ENCODE assay signal across 16 cellular contexts in the genomic region with DNA sequence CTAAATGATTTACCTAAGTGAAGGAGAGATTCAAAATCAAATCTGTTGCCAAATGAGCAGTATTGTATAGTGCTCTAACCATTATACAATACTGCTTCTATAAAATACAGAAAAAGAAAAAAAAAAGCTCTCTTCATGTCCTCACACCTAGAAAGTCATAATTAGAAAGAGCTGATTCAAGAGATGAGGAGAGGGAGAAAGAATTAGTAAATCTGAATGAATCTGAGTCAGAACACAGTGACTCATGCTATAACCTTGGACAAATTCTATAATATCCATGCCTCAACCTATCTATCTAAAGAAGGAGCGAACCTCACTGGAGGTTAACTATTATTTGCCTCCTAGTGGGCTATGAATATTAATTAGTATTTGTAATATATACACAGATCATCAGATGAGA. TPM values are rescaled to one million over a fixed set of nuclear protein-coding genes. Genes with fewer than 3 reads are reported as not detected.
DNase-seq lines count a peak whose midpoint lies in the region; ATAC-seq and TF ChIP-seq lines count a peak whose summit lies in the region.
"Had no signal": no experiment of that assay in that cellular context is flagged by ENCODE, and none has a peak within 500 bp of the region (broad histone marks: within the 10 kb centered on the region; RNA-seq: fewer than 3 reads in every experiment).

No MANE protein-coding gene starts in this region.

- H3K27ac ChIP-seq in RWPE1: no peak overlapping the region
- H3K27ac ChIP-seq in epithelial cell of prostate: peak overlapping the region; percentile 51
- H3K27ac ChIP-seq: cardiac muscle cell, parathyroid adenoma had no signal

- ATAC-seq in activated naive CD4-positive, alpha-beta T cell treated with anti-CD3 and anti-CD28 coated beads, Interleukin-2, amount 50 U/mL, for 72 hours: peak; percentile 94 to 99
- ATAC-seq in stimulated activated naive CD8-positive, alpha-beta T cell treated with anti-CD3 and anti-CD28 coated beads, Interleukin-15, Interleukin-2, amounts not matched to agents 100 U/mL and 50 U/mL, for 24 hours: peak; percentile 88
- no peak for ATAC-seq in HG03196 (IDR thresholded peaks at IDR 0.05; ENCODE audit: unreplicated experiment)
- ATAC-seq: GM23338 had no signal

- H3K4me3 Mint-ChIP-seq in activated naive CD4-positive, alpha-beta T cell treated with anti-CD3 and anti-CD28 coated beads, Interleukin-2, amount 10 ng/mL, durations not matched to agents 7 days and 5 days: no peak overlapping the region
- H3K4me3 Mint-ChIP-seq: endodermal cell, GM23338 had no signal

- TF ChIP-seq CTCF in RWPE1 (conservative IDR thresholded peaks at IDR 0.05; ENCODE audit: low read depth): no peak

- CTCF ChIA-PET in activated naive CD4-positive, alpha-beta T cell treated with anti-CD3 and anti-CD28 coated beads, Interleukin-2, amount 10 ng/mL, durations not matched to agents 7 days and 5 days (lab: Charles Lee): no interaction called here
- CTCF ChIA-PET in RWPE1 (lab: Yijun Ruan, JAX): no interaction called here

- no peak for DNase-seq in activated naive CD4-positive, alpha-beta T cell treated with anti-CD3 and anti-CD28 coated beads, Interleukin-2, amount 50 U/mL, for 72 hours (ENCODE audit: low spot score in 2 of 2)
- no peak for DNase-seq in activated naive CD4-positive, alpha-beta T cell treated with anti-CD3 and anti-CD28 coated beads, Interleukin-2, amount 10 ng/mL, durations not matched to agents 7 days and 5 days
- DNase-seq in RWPE1 (ENCODE audit: low spot score) (peak; percentile 75), epithelial cell of prostate (ENCODE audit: low read depth, low spot score) (no peak), iPS-NIHi7 (ENCODE audit: extremely low spot score) (no peak)
- DNase-seq in stimulated activated naive CD8-positive, alpha-beta T cell treated with anti-CD3 and anti-CD28 coated beads, Interleukin-15, Interleukin-2, amounts not matched to agents 100 U/mL and 50 U/mL, for 24 hours: no peak
- no peak for DNase-seq in activated CD4-positive, alpha-beta T cell treated with anti-CD3 and anti-CD28 coated beads, Interleukin-2, amount 50 U/mL, for 1 hour
- DNase-seq: activated CD4-positive, CD25-positive, alpha-beta regulatory T cell treated with anti-CD3 and anti-CD28 coated beads, Interleukin-2, amount 50 U/mL, for 72 hours; endodermal cell; NCI-H1417 treated with DMSO at 0.1 percent for 48 hours; NCI-H510A; stimulated activated CD4-positive, alpha-beta T cell treated with anti-CD3 and anti-CD28 coated beads, Interleukin-12 subunit alpha, Interleukin-12 subunit beta, amount 100 ng/mL, for 4 hours had no signal

- H3K9me3 Mint-ChIP-seq in activated naive CD4-positive, alpha-beta T cell treated with anti-CD3 and anti-CD28 coated beads, Interleukin-2, amount 50 U/mL, for 72 hours: no peaks in the 10 kb centered on the region
- H3K9me3 Mint-ChIP-seq in activated naive CD4-positive, alpha-beta T cell treated with anti-CD3 and anti-CD28 coated beads, Interleukin-2, amount 10 ng/mL, durations not matched to agents 7 days and 5 days: no peaks in the 10 kb centered on the region
- H3K9me3 Mint-ChIP-seq: GM23338 had no signal

- peaks cover 29% of the 10 kb centered on the region for H3K4me1 Mint-ChIP-seq in activated naive CD4-positive, alpha-beta T cell treated with anti-CD3 and anti-CD28 coated beads, Interleukin-2, amount 10 ng/mL, durations not matched to agents 7 days and 5 days

- POLR2A ChIA-PET in RWPE1 (lab: Yijun Ruan, JAX; ENCODE audit: low non-redundant PET): interaction anchor here (0.7 kb wide), 1 partner anchor 31 kb away, joined by 5 read pairs; no protein-coding TSS in a partner anchor

- H3K36me3 Mint-ChIP-seq in activated naive CD4-positive, alpha-beta T cell treated with anti-CD3 and anti-CD28 coated beads, Interleukin-2, amount 50 U/mL, for 72 hours: no peaks in the 10 kb centered on the region
- H3K36me3 Mint-ChIP-seq in activated naive CD4-positive, alpha-beta T cell treated with anti-CD3 and anti-CD28 coated beads, Interleukin-2, amount 10 ng/mL, durations not matched to agents 7 days and 5 days: peaks cover 4% of the 10 kb centered on the region

- peak overlapping the region in 1 of 2 donors; percentile 22 for H3K27ac Mint-ChIP-seq in activated naive CD4-positive, alpha-beta T cell treated with anti-CD3 and anti-CD28 coated beads, Interleukin-2, amount 50 U/mL, for 72 hours
- no peak overlapping the region for H3K27ac Mint-ChIP-seq in activated naive CD4-positive, alpha-beta T cell treated with anti-CD3 and anti-CD28 coated beads, Interleukin-2, amount 10 ng/mL, durations not matched to agents 7 days and 5 days
- H3K27ac Mint-ChIP-seq: endodermal cell, GM23338 had no signal

- H3K27me3 Mint-ChIP-seq in activated naive CD4-positive, alpha-beta T cell treated with anti-CD3 and anti-CD28 coated beads, Interleukin-2, amount 10 ng/mL, durations not matched to agents 7 days and 5 days: no peaks in the 10 kb centered on the region

RNA-seq across cellular contexts. Expression of a gene that starts 29.4 kb away (rescaled TPM):
- 10 to 100 TPM; 20.9 to 28.5 TPM for total RNA-seq in activated naive CD4-positive, alpha-beta T cell treated with anti-CD3 and anti-CD28 coated beads, Interleukin-2, amount 50 U/mL, for 72 hours

RNA-seq across cellular contexts. Expression of a gene that starts 52.6 kb away (rescaled TPM):
- total RNA-seq in activated naive CD4-positive, alpha-beta T cell treated with anti-CD3 and anti-CD28 coated beads, Interleukin-2, amount 50 U/mL, for 72 hours: 1 to 10 TPM; 2.0 to 3.6 TPM

RNA-seq across cellular contexts. Expression of a gene that starts 52.9 kb away (rescaled TPM):
- 10 to 100 TPM; 54.0 to 99.9 TPM for total RNA-seq in activated naive CD4-positive, alpha-beta T cell treated with anti-CD3 and anti-CD28 coated beads, Interleukin-2, amount 50 U/mL, for 72 hours
